Comparison of ENCODE assay signal across 8 cellular contexts in the genomic region with DNA sequence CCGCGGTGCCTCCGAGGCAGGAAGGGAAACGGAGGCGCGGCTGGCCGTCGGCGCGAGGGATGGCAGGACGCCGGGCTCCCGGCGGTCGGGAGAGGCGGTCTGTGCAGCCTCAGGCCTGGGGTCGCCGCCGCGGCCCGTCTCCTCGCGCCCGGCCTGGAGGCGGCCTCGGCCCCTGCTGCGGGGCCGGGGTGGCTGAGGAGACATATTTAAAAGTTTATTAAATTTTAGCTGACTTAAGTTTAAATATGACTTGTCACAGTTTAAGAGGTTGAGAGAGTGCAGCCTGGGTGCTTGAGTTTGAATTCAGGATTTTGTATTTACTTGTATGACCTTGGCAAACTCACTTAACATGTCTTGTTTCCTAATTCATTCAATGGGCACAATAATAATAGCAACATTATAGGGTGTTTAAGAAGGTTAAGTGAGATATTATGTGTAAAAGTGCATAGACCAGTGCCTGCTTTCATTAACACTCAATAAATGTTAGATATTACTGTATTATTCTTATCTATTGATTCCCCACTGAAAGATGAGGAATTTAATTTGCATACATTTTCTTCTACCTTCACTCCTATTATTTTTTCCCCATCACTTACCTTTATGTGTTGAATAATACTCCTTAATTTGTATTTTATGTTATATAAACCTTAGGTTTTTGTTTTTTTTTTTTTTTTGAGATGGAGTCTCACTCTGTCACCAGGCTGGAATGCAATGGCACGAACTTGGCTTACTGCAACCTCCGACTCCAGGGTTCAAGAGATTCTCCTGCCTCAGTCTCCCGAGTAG.
DNase-seq lines count a peak whose midpoint lies in the region; ATAC-seq and TF ChIP-seq lines count a peak whose summit lies in the region.

No MANE protein-coding gene starts in this region.

- peak overlapping the region; percentile 65 for H3K9ac ChIP-seq in mucosa of stomach (ENCODE audit: low read length)

- DNase-seq in AG04449 (ENCODE audit: low read depth, low spot score) (no peak), HuH-7 (ENCODE audit: low spot score) (peak; percentile 30), SIG-M5 treated with dmso at 0.1 percent for 504 hours (lab: John Stamatoyannopoulos, UW; ENCODE audit: unreplicated experiment) (no peak)
- no peak for DNase-seq in central memory CD8-positive, alpha-beta T cell (ENCODE audit: low spot score in 2 of 2)

- H3K9me3 Mint-ChIP-seq in central memory CD8-positive, alpha-beta T cell = no peaks in the 10 kb centered on the region

- H3K36me3 Mint-ChIP-seq in central memory CD8-positive, alpha-beta T cell (ENCODE audit: insufficient read depth) = peaks cover 11% of the 10 kb centered on the region

- H3K27me3 ChIP-seq in mucosa of stomach (ENCODE audit: control insufficient read depth, insufficient read depth, low read length) = no peaks in the 10 kb centered on the region

- H3K36me3 ChIP-seq in mucosa of stomach (ENCODE audit: control insufficient read depth, insufficient read depth, low read length) = no peaks in the 10 kb centered on the region

- POLR2A ChIA-PET in AG04449 (lab: Yijun Ruan, JAX) = no interaction called here

- no peak for TF ChIP-seq CTCF in AG04449 (IDR thresholded peaks at IDR 0.05; ENCODE audit: insufficient read depth, low read length, missing control alignments)

- peak; percentile 21 for ATAC-seq in GM19438 (IDR thresholded peaks at IDR 0.05; ENCODE audit: low read depth, unreplicated experiment)
- ATAC-seq in central memory CD8-positive, alpha-beta T cell (replicated peaks; ENCODE audit: extremely low read depth, poor library complexity, severe bottlenecking) = no peak
- ATAC-seq in HG03565 (IDR thresholded peaks at IDR 0.05; ENCODE audit: unreplicated experiment) = no peak
- ATAC-seq in HG03097 (IDR thresholded peaks at IDR 0.05; ENCODE audit: low FRiP score, unreplicated experiment) = no peak

- H3K4me1 Mint-ChIP-seq in central memory CD8-positive, alpha-beta T cell = peaks cover 19% of the 10 kb centered on the region

- CTCF ChIA-PET in AG04449 (lab: Yijun Ruan, JAX) = no interaction called here

- H3K4me1 ChIP-seq in mucosa of stomach (ENCODE audit: control insufficient read depth, insufficient read depth, low read length) = no peaks in the 10 kb centered on the region

- H3K27me3 Mint-ChIP-seq in central memory CD8-positive, alpha-beta T cell = no peaks in the 10 kb centered on the region

- peak overlapping the region; percentile 92 for H3K4me3 Mint-ChIP-seq in central memory CD8-positive, alpha-beta T cell

- peak overlapping the region; percentile 83 for H3K4me3 ChIP-seq in AG04449 (ENCODE audit: low read depth, low read length)
- peak overlapping the region; percentile 41 for H3K4me3 ChIP-seq in mucosa of stomach (ENCODE audit: low read length)

- H3K27ac Mint-ChIP-seq in central memory CD8-positive, alpha-beta T cell (ENCODE audit: low read depth) = peak overlapping the region; percentile 93

- no peaks in the 10 kb centered on the region for H3K9me3 ChIP-seq in mucosa of stomach (ENCODE audit: control insufficient read depth, low read length)
